In genomic region chr19:49442793-49443365, GRCh38 we compare ENCODE assay signal across 8 cellular contexts. TPM values are rescaled to one million over a fixed set of nuclear protein-coding genes. Genes with fewer than 3 reads are reported as not detected.
A peak's percentile ranks its signal among the peaks of the same experiment; 100 is the strongest.
DNase-seq lines count a peak whose midpoint lies in the region; ATAC-seq and TF ChIP-seq lines count a peak whose summit lies in the region.

No MANE protein-coding gene starts in this region.

- peaks cover 4% of the 10 kb centered on the region for H3K4me1 ChIP-seq in NT2/D1 (ENCODE audit: insufficient read depth, insufficient read length)
- H3K4me1 ChIP-seq in neural progenitor cell = peaks cover 8% of the 10 kb centered on the region
- H3K4me1 ChIP-seq in aorta (ENCODE audit: control insufficient read depth in 1 of 2, insufficient read depth in 2 of 2, low read length in 2 of 2) = no peaks in the 10 kb centered on the region

- TF ChIP-seq CTCF in foreskin fibroblast (IDR thresholded peaks at IDR 0.05; ENCODE audit: low read depth, low read length) = no peak
- no peak for TF ChIP-seq CTCF in neural progenitor cell (IDR thresholded peaks at IDR 0.05)

- H4K20me1 ChIP-seq in neural progenitor cell (ENCODE audit: low read depth) = peaks cover 6% of the 10 kb centered on the region

- H3K27me3 ChIP-seq in NT2/D1 (ENCODE audit: insufficient read depth, insufficient read length) (peaks cover 41% of the 10 kb centered on the region), neural progenitor cell (peaks cover 48% of the 10 kb centered on the region), aorta (ENCODE audit: control insufficient read depth in 1 of 2, insufficient read depth in 2 of 2, low read length in 1 of 2) (no peaks in the 10 kb centered on the region)

- H3K4me3 ChIP-seq in NT2/D1 (ENCODE audit: insufficient read length, low read depth) (peak overlapping the region; percentile 63), foreskin fibroblast (ENCODE audit: low read depth in 1 of 2, low read length in 2 of 2) (peak overlapping the region; percentile 67 to 69), neural progenitor cell (peak overlapping the region; percentile 59), aorta (ENCODE audit: low read length in 2 of 2) (peak overlapping the region; percentile 15 to 42)

- H3K27ac ChIP-seq in neural progenitor cell (no peak overlapping the region), aorta (ENCODE audit: low read depth in 1 of 2, low read length in 2 of 2) (peak overlapping the region in 1 of 2 donors; percentile 11)

- DNase-seq in AG08395 (ENCODE audit: low spot score) = peak; percentile 95
- peak; percentile 90 for DNase-seq in NT2/D1 (ENCODE audit: low read depth, low spot score)
- DNase-seq in activated T-helper 9 cell treated with anti-CD3 and anti-CD28 coated beads, Interleukin-2, amount 50 U/mL, for 16 hours (ENCODE audit: low read depth) = peak; percentile 41
- DNase-seq in foreskin fibroblast = peak; percentile 84 to 92
- peak; percentile 99 for DNase-seq in neural progenitor cell (ENCODE audit: low spot score)
- DNase-seq in aorta = peak; percentile 97 to 99

- no peak overlapping the region for H3K27ac Mint-ChIP-seq in neural progenitor cell

- H3K9ac ChIP-seq in NT2/D1 (ENCODE audit: insufficient read length, low read depth) = peak overlapping the region; percentile 51
- no peak overlapping the region for H3K9ac ChIP-seq in neural progenitor cell

- peaks cover 49% of the 10 kb centered on the region for H3F3A ChIP-seq in neural progenitor cell (ENCODE audit: low read depth)

- H3K36me3 ChIP-seq in NT2/D1 (ENCODE audit: insufficient read depth, insufficient read length, low read length) = peaks cover 20% of the 10 kb centered on the region
- no peaks in the 10 kb centered on the region for H3K36me3 ChIP-seq in neural progenitor cell
- no peaks in the 10 kb centered on the region for H3K36me3 ChIP-seq in aorta (ENCODE audit: control insufficient read depth in 1 of 2, insufficient read depth in 2 of 2, low read length in 1 of 2)

- intact Hi-C loops in aorta (cut with DNase I) = loop anchor here (1.0 to 5.0 kb wide), 3 partner anchors 51 to 216 kb away; no protein-coding TSS in a partner anchor

- H3K4me3 Mint-ChIP-seq in neural progenitor cell = peak overlapping the region; percentile 85

- 1 to 2% methylated on average over 34 to 41 of the region's 41 CpGs for WGBS in aorta, 2 donors

- no peak for TF ChIP-seq POLR2A in GM18505 (IDR thresholded peaks at IDR 0.05; ENCODE audit: borderline replicate concordance, extremely low read depth, insufficient read depth, insufficient read length)

- H3K9me3 ChIP-seq in NT2/D1 (ENCODE audit: insufficient read depth, low read length) (no peaks in the 10 kb centered on the region), neural progenitor cell (ENCODE audit: low read depth) (no peaks in the 10 kb centered on the region), aorta (ENCODE audit: control insufficient read depth, low read length) (no peaks in the 10 kb centered on the region)

- H3K9me3 Mint-ChIP-seq in neural progenitor cell = no peaks in the 10 kb centered on the region

- no peaks in the 10 kb centered on the region for H3K79me2 ChIP-seq in neural progenitor cell (ENCODE audit: low read depth)

- peak; percentile 20 for ATAC-seq in GM18505 (IDR thresholded peaks at IDR 0.05; ENCODE audit: unreplicated experiment)
- ATAC-seq in HG03457 (IDR thresholded peaks at IDR 0.05; ENCODE audit: unreplicated experiment) = peak; percentile 4
- peak; percentile 89 for ATAC-seq in aorta (ENCODE audit: low FRiP score)

- no peaks in the 10 kb centered on the region for H3K36me3 Mint-ChIP-seq in neural progenitor cell

- peaks cover 49% of the 10 kb centered on the region for H3K27me3 Mint-ChIP-seq in neural progenitor cell (ENCODE audit: insufficient read depth, low read depth)

- H3K4me1 Mint-ChIP-seq in neural progenitor cell = peaks cover 18% of the 10 kb centered on the region

- peak overlapping the region; percentile 78 for H2AFZ ChIP-seq in neural progenitor cell (replicated peaks)

- peak overlapping the region; percentile 79 for H3K4me2 ChIP-seq in neural progenitor cell

RNA-seq across cellular contexts. Expression of gene SLC17A7, which starts 1.6 kb away (rescaled TPM):
- total RNA-seq in neural progenitor cell (ENCODE audit: low replicate concordance) (1.4 TPM in 2 replicates), aorta (1 to 10 TPM; 1.0 to 4.7 TPM)
- polyA plus RNA-seq in aorta = under 1 TPM; 0.15 to 0.50 TPM

RNA-seq across cellular contexts. Expression of gene PIH1D1, which starts 8.7 kb away (rescaled TPM):
- total RNA-seq in neural progenitor cell (ENCODE audit: low replicate concordance) (133 and 168 TPM in 2 replicates), aorta (10 to 100 TPM; 45.0 to 74.7 TPM)
- 100 to 1,000 TPM in 1 of 2 donors, 10 to 100 TPM in 1; 53.7 to 124 TPM for polyA plus RNA-seq in aorta

RNA-seq across cellular contexts. Expression of gene ALDH16A1, which starts 10.1 kb away (rescaled TPM):
- total RNA-seq in neural progenitor cell (ENCODE audit: low replicate concordance) (14.7 and 77.6 TPM in 2 replicates), aorta (10 to 100 TPM; 17.1 to 23.7 TPM)
- 10 to 100 TPM in 1 of 2 donors, 1 to 10 TPM in 1; 4.8 to 62.4 TPM for polyA plus RNA-seq in aorta

RNA-seq across cellular contexts. Expression of gene GFY, which starts 17.7 kb away (rescaled TPM):
- total RNA-seq in neural progenitor cell (ENCODE audit: low replicate concordance) (0.09 TPM in 1 of 2 replicates, not detected in the other), aorta (not detected)
- not detected for polyA plus RNA-seq in aorta

RNA-seq across cellular contexts. Expression of gene PTH2, which starts 19.6 kb away (rescaled TPM):
- not detected in 2 replicates for total RNA-seq in neural progenitor cell (ENCODE audit: low replicate concordance)
- not detected for total RNA-seq in aorta
- not detected for polyA plus RNA-seq in aorta

Comparison
In these comparisons a context has a peak if more than half of its experiments do, and no peak if none do; other contexts are left out.
1. DNase-seq: peak in every context shown above with its lines; median percentile 99 in neural progenitor cell; 98 in aorta; 95 in AG08395; 90 in NT2/D1; 88 in foreskin fibroblast; 41 in activated T-helper 9 cell treated with anti-CD3 and anti-CD28 coated beads, Interleukin-2, amount 50 U/mL, for 16 hours.
2. ATAC-seq: peak in every context shown above with its lines; median percentile 89 in aorta; 20 in GM18505; 4 in HG03457.